In the genomic region with DNA sequence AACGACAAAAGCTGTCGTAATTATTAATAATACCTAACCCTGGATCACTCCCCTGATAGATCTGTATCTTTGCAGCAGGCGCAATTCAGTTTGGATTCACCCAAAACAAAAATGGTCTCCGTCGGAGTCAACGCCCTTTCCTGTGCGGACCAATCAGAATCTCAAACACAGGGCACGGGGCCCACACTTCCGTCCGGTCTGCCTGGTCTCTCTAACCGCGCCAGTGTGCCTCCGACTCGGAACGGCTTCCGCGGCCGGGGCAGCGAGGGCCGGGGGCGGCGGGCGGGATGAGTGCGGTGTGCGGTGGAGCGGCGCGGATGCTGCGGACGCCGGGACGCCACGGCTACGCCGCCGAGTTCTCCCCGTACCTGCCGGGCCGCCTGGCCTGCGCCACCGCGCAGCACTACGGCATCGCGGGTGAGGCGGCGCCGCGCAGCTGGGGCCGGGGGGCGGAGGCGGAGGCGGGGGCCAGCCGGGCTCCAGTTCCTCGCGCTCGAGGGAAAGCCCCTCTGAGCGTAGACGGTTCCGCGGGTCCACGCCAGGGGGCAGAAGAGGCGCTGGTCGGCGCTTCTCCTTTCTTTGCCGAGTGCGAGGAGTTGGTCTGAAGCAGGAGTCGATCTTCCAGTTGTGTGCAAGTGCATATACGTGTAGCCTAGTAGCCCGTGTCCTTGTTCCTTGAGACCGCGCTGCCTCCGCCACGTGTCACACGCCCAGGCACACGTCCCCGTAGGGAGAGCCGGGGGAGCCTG, we compare ENCODE assay signal across 1 cellular context.
TF ChIP-seq lines count a peak whose summit lies in the region.

A gene with protein sequence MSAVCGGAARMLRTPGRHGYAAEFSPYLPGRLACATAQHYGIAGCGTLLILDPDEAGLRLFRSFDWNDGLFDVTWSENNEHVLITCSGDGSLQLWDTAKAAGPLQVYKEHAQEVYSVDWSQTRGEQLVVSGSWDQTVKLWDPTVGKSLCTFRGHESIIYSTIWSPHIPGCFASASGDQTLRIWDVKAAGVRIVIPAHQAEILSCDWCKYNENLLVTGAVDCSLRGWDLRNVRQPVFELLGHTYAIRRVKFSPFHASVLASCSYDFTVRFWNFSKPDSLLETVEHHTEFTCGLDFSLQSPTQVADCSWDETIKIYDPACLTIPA (plus strand): TSS at position 214 of the 749 bp plus-strand sequence. CDS start 74 bp downstream, at position 288.

TF ChIP-seq in H1, 55 proteins besides CTCF, POLR2A, EP300 and RAD21:
- TF ChIP-seq CREB1 (IDR thresholded peaks at IDR 0.05) = peak; percentile 9; the same call in 1 of the 2 replicates
- TF ChIP-seq YY1 (IDR thresholded peaks at IDR 0.05; ENCODE audit: low read depth, low read length) = peak; percentile 98
- TF ChIP-seq, protein P1, sequence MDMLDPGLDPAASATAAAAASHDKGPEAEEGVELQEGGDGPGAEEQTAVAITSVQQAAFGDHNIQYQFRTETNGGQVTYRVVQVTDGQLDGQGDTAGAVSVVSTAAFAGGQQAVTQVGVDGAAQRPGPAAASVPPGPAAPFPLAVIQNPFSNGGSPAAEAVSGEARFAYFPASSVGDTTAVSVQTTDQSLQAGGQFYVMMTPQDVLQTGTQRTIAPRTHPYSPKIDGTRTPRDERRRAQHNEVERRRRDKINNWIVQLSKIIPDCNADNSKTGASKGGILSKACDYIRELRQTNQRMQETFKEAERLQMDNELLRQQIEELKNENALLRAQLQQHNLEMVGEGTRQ (IDR thresholded peaks at IDR 0.05; ENCODE audit: low read length) = peak; percentile 91
- TF ChIP-seq PHF8 (conservative IDR thresholded peaks at IDR 0.05; ENCODE audit: low read depth, low read length) = peak; percentile 98
- peak; percentile 62; the same call in 1 of the 2 replicates for TF ChIP-seq SP1 (IDR thresholded peaks at IDR 0.05; ENCODE audit: low read depth, low read length)
- TF ChIP-seq POLR2AphosphoS5 (IDR thresholded peaks at IDR 0.05; ENCODE audit: low read depth, low read length) = peak; percentile 84
- peak; percentile 8; the same call in 1 of the 2 replicates for TF ChIP-seq KDM1A (IDR thresholded peaks at IDR 0.05; ENCODE audit: borderline replicate concordance, low read length)
- TF ChIP-seq NANOG (IDR thresholded peaks at IDR 0.05; ENCODE audit: insufficient read depth, low read depth, low read length, poor library complexity, severe bottlenecking) = no peak
- TF ChIP-seq TBP (IDR thresholded peaks at IDR 0.05; ENCODE audit: low read depth, low read length) = peak; percentile 72
- peak; percentile 65 for TF ChIP-seq ASH2L (IDR thresholded peaks at IDR 0.05; ENCODE audit: low read length)
- TF ChIP-seq TAF1 (IDR thresholded peaks at IDR 0.05; ENCODE audit: low read depth, low read length) = peak; percentile 77
- TF ChIP-seq KDM4A (IDR thresholded peaks at IDR 0.05; ENCODE audit: low read depth, low read length, severe bottlenecking) = peak; percentile 73
- no peak for TF ChIP-seq JUN (IDR thresholded peaks at IDR 0.05; ENCODE audit: low read depth, low read length)
- TF ChIP-seq EGR1 (IDR thresholded peaks at IDR 0.05; ENCODE audit: borderline replicate concordance, low read depth, low read length) = 0 out of 2 replicates have a peak, but pooled peaks have one; percentile 34
- peak; percentile 39; the same call in 1 of the 2 replicates for TF ChIP-seq RBBP5 (IDR thresholded peaks at IDR 0.05; ENCODE audit: borderline replicate concordance, low read depth, low read length)
- no peak for TF ChIP-seq SIX5 (IDR thresholded peaks at IDR 0.05; ENCODE audit: low read depth, low read length)
- 0 out of 2 replicates have a peak, but pooled peaks have one; percentile 27 for TF ChIP-seq ATF2 (IDR thresholded peaks at IDR 0.05; ENCODE audit: low read length)
- TF ChIP-seq, protein P2, sequence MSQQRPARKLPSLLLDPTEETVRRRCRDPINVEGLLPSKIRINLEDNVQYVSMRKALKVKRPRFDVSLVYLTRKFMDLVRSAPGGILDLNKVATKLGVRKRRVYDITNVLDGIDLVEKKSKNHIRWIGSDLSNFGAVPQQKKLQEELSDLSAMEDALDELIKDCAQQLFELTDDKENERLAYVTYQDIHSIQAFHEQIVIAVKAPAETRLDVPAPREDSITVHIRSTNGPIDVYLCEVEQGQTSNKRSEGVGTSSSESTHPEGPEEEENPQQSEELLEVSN (IDR thresholded peaks at IDR 0.05) = peak; percentile 80
- TF ChIP-seq SIN3A (conservative IDR thresholded peaks at IDR 0.05 in 1 of 2, IDR thresholded peaks at IDR 0.05 in 1 of 2; ENCODE audit: low read depth in 1 of 2, low read length in 2 of 2) = peak; percentile 47 to 53; a peak in 1 of 4 replicates
- no peak for TF ChIP-seq ATF3 (IDR thresholded peaks at IDR 0.05; ENCODE audit: insufficient read depth, low read depth, low read length)
- 0 out of 2 replicates have a peak, but pooled peaks have one; percentile 35 for TF ChIP-seq SUZ12 (IDR thresholded peaks at IDR 0.05; ENCODE audit: low read length)
- peak; percentile 16 for TF ChIP-seq TAF7 (optimal IDR thresholded peaks at IDR 0.05; ENCODE audit: borderline replicate concordance, low read depth, low read length)
- TF ChIP-seq MAX (IDR thresholded peaks at IDR 0.05) = peak; percentile 95
- no peak for TF ChIP-seq TEAD4 (IDR thresholded peaks at IDR 0.05; ENCODE audit: low read depth, low read length)
- no peak for TF ChIP-seq CHD2 (IDR thresholded peaks at IDR 0.05; ENCODE audit: low read length)
